In the genomic region with DNA sequence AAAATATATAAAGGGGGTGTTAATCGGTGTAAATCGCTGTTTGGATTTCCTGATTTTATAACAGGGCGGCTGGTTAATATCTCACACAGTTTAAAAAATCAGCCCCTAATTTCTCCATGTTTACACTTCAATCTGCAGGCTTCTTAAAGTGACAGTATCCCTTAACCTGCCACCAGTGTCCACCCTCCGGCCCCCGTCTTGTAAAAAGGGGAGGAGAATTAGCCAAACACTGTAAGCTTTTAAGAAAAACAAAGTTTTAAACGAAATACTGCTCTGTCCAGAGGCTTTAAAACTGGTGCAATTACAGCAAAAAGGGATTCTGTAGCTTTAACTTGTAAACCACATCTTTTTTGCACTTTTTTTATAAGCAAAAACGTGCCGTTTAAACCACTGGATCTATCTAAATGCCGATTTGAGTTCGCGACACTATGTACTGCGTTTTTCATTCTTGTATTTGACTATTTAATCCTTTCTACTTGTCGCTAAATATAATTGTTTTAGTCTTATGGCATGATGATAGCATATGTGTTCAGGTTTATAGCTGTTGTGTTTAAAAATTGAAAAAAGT, we compare ENCODE assay signal across 8 cellular contexts. TPM values are rescaled to one million over a fixed set of nuclear protein-coding genes. Genes with fewer than 3 reads are reported as not detected.
DNase-seq lines count a peak whose midpoint lies in the region; ATAC-seq and TF ChIP-seq lines count a peak whose summit lies in the region.

No MANE protein-coding gene starts in this region.

- H3K27me3 ChIP-seq in aorta (ENCODE audit: control insufficient read depth in 1 of 2, insufficient read depth in 2 of 2, low read length in 1 of 2): no peaks in the 10 kb centered on the region

- H3K4me3 ChIP-seq in lower leg skin (ENCODE audit: low read depth, poor library complexity, severe bottlenecking): peak overlapping the region; percentile 5
- H3K4me3 ChIP-seq in aorta (ENCODE audit: low read length in 2 of 2): peak overlapping the region; percentile 66 to 75

- TF ChIP-seq POLR2A in lower leg skin (IDR thresholded peaks at IDR 0.05): no peak

- H3K4me1 Mint-ChIP-seq in brain: peaks cover 41% of the 10 kb centered on the region

- intact Hi-C loops in lower leg skin (cut with DNase I; ENCODE audit: low total_unique reads) (no loop called here), aorta (cut with DNase I) (loop anchor here (2.0 to 10.0 kb wide), 6 partner anchors 69 to 1137 kb away; no protein-coding TSS in a partner anchor)

- no peaks in the 10 kb centered on the region for H3K4me1 ChIP-seq in aorta (ENCODE audit: control insufficient read depth in 1 of 2, insufficient read depth in 2 of 2, low read length in 2 of 2)

- peak overlapping the region; percentile 98 to 100 (median 99) for H3K4me3 Mint-ChIP-seq in brain

- H3K36me3 Mint-ChIP-seq in brain: peaks cover 71% of the 10 kb centered on the region

- H3K9me3 ChIP-seq in aorta (ENCODE audit: control insufficient read depth, low read length): no peaks in the 10 kb centered on the region

- H3K36me3 ChIP-seq in aorta (ENCODE audit: control insufficient read depth in 1 of 2, insufficient read depth in 2 of 2, low read length in 1 of 2): no peaks in the 10 kb centered on the region

- 16 to 25% methylated on average over 13 of the region's 13 CpGs for WGBS in lower leg skin, 2 donors
- 1% methylated on average over 13 of the region's 13 CpGs for whole genome bisulfite sequencing in aorta, 2 donors

- peak overlapping the region; percentile 87 to 100 (median 99) for H3K27ac Mint-ChIP-seq in brain

- H3K27ac ChIP-seq in aorta (ENCODE audit: low read depth in 1 of 2, low read length in 2 of 2): no peak overlapping the region

- H3K27me3 Mint-ChIP-seq in brain: peaks cover 36% of the 10 kb centered on the region

- H3K9me3 Mint-ChIP-seq in brain: peaks cover 6 to 37% (median 20%) of the 10 kb centered on the region in 5 experiments

- no peak for ATAC-seq in aorta (ENCODE audit: low FRiP score)
- no peak for ATAC-seq in GM19328 (IDR thresholded peaks at IDR 0.05; ENCODE audit: unreplicated experiment)
- ATAC-seq in HG03571 (IDR thresholded peaks at IDR 0.05; ENCODE audit: unreplicated experiment): no peak

- TF ChIP-seq CTCF in brain (conservative IDR thresholded peaks at IDR 0.05): no peak
- no peak for TF ChIP-seq CTCF in lower leg skin (IDR thresholded peaks at IDR 0.05)

- DNase-seq in 8988T (peak; percentile 51), HCEC 1CT (peak; percentile 40), lower leg skin (ENCODE audit: low spot score in 2 of 2) (no peak), aorta (no peak), activated gamma-delta T cell (lab: John Stamatoyannopoulos, UW) (no peak)

RNA-seq across cellular contexts. Expression of a gene that starts 4.2 kb away (rescaled TPM):
- 231 TPM for polyA plus RNA-seq in brain (ENCODE audit: insufficient read depth, low read depth, low replicate concordance)
- total RNA-seq in lower leg skin: 10 to 100 TPM; 11.4 to 28.7 (median 13.6) TPM
- 10 to 100 TPM; 16.0 to 25.2 TPM for total RNA-seq in aorta
- 1 to 10 TPM; 4.3 to 4.5 TPM for polyA plus RNA-seq in aorta

Comparison
In these comparisons a context has a peak if more than half of its experiments do, and no peak if none do; other contexts are left out.
1. DNase-seq: peak in 8988T (single experiment) and HCEC 1CT (single experiment); none in lower leg skin (0 of 2), aorta (0 of 2) and activated gamma-delta T cell (single experiment).